ENCODE assay signal across 1 cellular context in genomic region chr18:24488824-24489493, GRCh38.
TF ChIP-seq lines count a peak whose summit lies in the region.

No MANE protein-coding gene starts in this region.

TF ChIP-seq in WTC11, 78 proteins besides CTCF, POLR2A, EP300 and RAD21 (continued from another document):
- no peak for TF ChIP-seq ZBTB43 (CRISPR knock-in tag; IDR thresholded peaks at IDR 0.05)
